In genomic region chr1:99766378-99766800, GRCh38 we compare ENCODE assay signal across 8 cellular contexts. TPM values are rescaled to one million over a fixed set of nuclear protein-coding genes. Genes with fewer than 3 reads are reported as not detected.
DNase-seq lines count a peak whose midpoint lies in the region; ATAC-seq, FAIRE-seq and TF ChIP-seq lines count a peak whose summit lies in the region.

A gene with protein sequence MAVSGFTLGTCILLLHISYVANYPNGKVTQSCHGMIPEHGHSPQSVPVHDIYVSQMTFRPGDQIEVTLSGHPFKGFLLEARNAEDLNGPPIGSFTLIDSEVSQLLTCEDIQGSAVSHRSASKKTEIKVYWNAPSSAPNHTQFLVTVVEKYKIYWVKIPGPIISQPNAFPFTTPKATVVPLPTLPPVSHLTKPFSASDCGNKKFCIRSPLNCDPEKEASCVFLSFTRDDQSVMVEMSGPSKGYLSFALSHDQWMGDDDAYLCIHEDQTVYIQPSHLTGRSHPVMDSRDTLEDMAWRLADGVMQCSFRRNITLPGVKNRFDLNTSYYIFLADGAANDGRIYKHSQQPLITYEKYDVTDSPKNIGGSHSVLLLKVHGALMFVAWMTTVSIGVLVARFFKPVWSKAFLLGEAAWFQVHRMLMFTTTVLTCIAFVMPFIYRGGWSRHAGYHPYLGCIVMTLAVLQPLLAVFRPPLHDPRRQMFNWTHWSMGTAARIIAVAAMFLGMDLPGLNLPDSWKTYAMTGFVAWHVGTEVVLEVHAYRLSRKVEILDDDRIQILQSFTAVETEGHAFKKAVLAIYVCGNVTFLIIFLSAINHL (minus strand): TSS chr1:99766635. CDS start chr1:99748768, 17,867 bp downstream.

- CTCF ChIA-PET in CD8-positive, alpha-beta T cell (lab: Charles Lee) = no interaction called here

- FAIRE-seq in endometrium (lab: Jason Lieb, UNC) = peak; percentile 70

- intact Hi-C loops in CD8-positive, alpha-beta T cell (cut with DNase I, micrococcal nuclease) = no loop called here
- intact Hi-C loops in testis (cut with DNase I; ENCODE audit: low total_unique reads) = no loop called here

- no peaks in the 10 kb centered on the region for H3K27me3 ChIP-seq in CD8-positive, alpha-beta T cell (ENCODE audit: insufficient read depth, low read length)
- no peaks in the 10 kb centered on the region for H3K27me3 ChIP-seq in testis

- no peaks in the 10 kb centered on the region for H3K9me3 ChIP-seq in CD8-positive, alpha-beta T cell (ENCODE audit: low read length)
- no peaks in the 10 kb centered on the region for H3K9me3 ChIP-seq in testis

- H3K4me1 Mint-ChIP-seq in CD8-positive, alpha-beta T cell (ENCODE audit: low read depth) = peaks cover 12% of the 10 kb centered on the region
- peaks cover 13% of the 10 kb centered on the region for H3K4me1 Mint-ChIP-seq in memory B cell

- H3K27me3 Mint-ChIP-seq in CD8-positive, alpha-beta T cell (ENCODE audit: low read depth) = peaks cover 4% of the 10 kb centered on the region
- H3K27me3 Mint-ChIP-seq in memory B cell = no peaks in the 10 kb centered on the region

- ATAC-seq in CD8-positive, alpha-beta T cell = peak; percentile 62
- peak; percentile 96 for ATAC-seq in GM18909 (IDR thresholded peaks at IDR 0.05; ENCODE audit: poor library complexity, unreplicated experiment)
- ATAC-seq in HG03095 (IDR thresholded peaks at IDR 0.05; ENCODE audit: unreplicated experiment) = peak; percentile 96
- ATAC-seq in memory B cell (ENCODE audit: low read depth) = peak; percentile 93

- H3K4me1 ChIP-seq in CD8-positive, alpha-beta T cell (ENCODE audit: insufficient read depth, low read length) = peaks cover 6% of the 10 kb centered on the region
- H3K4me1 ChIP-seq in testis = peaks cover 24% of the 10 kb centered on the region

- no peaks in the 10 kb centered on the region for H3K9me3 Mint-ChIP-seq in CD8-positive, alpha-beta T cell
- no peaks in the 10 kb centered on the region for H3K9me3 Mint-ChIP-seq in memory B cell

- peak in 6 of 7 experiments; percentile 2 to 60 (median 24) for DNase-seq in CD8-positive, alpha-beta T cell
- DNase-seq in NCI-H2171 (lab: John Stamatoyannopoulos, UW) (peak; percentile 44), memory B cell (ENCODE audit: low spot score in 2 of 2) (peak; percentile 18 to 34), testis (peak; percentile 77)

- H3K27ac Mint-ChIP-seq in CD8-positive, alpha-beta T cell = peak within 1 kb of the TSS; percentile 90
- peak within 1 kb of the TSS; percentile 96 for H3K27ac Mint-ChIP-seq in memory B cell

- peak within 1 kb of the TSS; percentile 53 for H3K27ac ChIP-seq in CD8-positive, alpha-beta T cell (ENCODE audit: low read depth, low read length)
- H3K27ac ChIP-seq in VCaP (peak within 1 kb of the TSS; percentile 87), testis (peak within 1 kb of the TSS; percentile 53 to 60)

- peak within 1 kb of the TSS; percentile 72 for H3K4me3 ChIP-seq in CD8-positive, alpha-beta T cell (ENCODE audit: low read depth, low read length)
- H3K4me3 ChIP-seq in testis = peak within 1 kb of the TSS; percentile 41 to 67

- H3K36me3 ChIP-seq in CD8-positive, alpha-beta T cell (ENCODE audit: insufficient read depth, low read length) = no peaks in the 10 kb centered on the region
- H3K36me3 ChIP-seq in testis (ENCODE audit: low read depth, missing control alignments) = no peaks in the 10 kb centered on the region

- WGBS in testis, 2 donors = 0 to 1% methylated on average over 10 of the region's 10 CpGs

- H3K36me3 Mint-ChIP-seq in CD8-positive, alpha-beta T cell = peaks cover 2% of the 10 kb centered on the region
- H3K36me3 Mint-ChIP-seq in memory B cell = no peaks in the 10 kb centered on the region

- TF ChIP-seq CTCF in CD8-positive, alpha-beta T cell (IDR thresholded peaks at IDR 0.05) = no peak
- no peak for TF ChIP-seq CTCF in VCaP (conservative IDR thresholded peaks at IDR 0.05)
- no peak for TF ChIP-seq CTCF in testis (IDR thresholded peaks at IDR 0.05)

- peak within 1 kb of the TSS; percentile 93 for H3K4me3 Mint-ChIP-seq in CD8-positive, alpha-beta T cell
- peak within 1 kb of the TSS; percentile 99 for H3K4me3 Mint-ChIP-seq in memory B cell

- POLR2A ChIA-PET in CD8-positive, alpha-beta T cell (lab: Charles Lee) = interaction anchor here (0.9 to 1.3 kb wide), 4 partner anchors 10 to 367 kb away, joined by 3 to 9 read pairs (median 4); partner anchors contain the start of genes SASS6 and TRMT13

- TF ChIP-seq POLR2A in testis (IDR thresholded peaks at IDR 0.05) = no peak

RNA-seq across cellular contexts. Expression of the gene that starts here (rescaled TPM):
- total RNA-seq in CD8-positive, alpha-beta T cell = under 1 TPM; 0.41 to 0.61 TPM
- total RNA-seq in testis = 1 to 10 TPM; 6.1 to 7.6 TPM
- 1.7 TPM for polyA plus RNA-seq in testis (ENCODE audit: insufficient read depth, low read depth, low replicate concordance)

Comparison
In these comparisons a context has a peak if more than half of its experiments do, and no peak if none do; other contexts are left out.
1. Peak in every context shown above with its lines: DNase-seq, ATAC-seq, H3K4me3 ChIP-seq and H3K27ac ChIP-seq.
2. RNA of the gene that starts here (total RNA-seq): 6.1 to 7.6 TPM in testis; 0.41 to 0.61 TPM in CD8-positive, alpha-beta T cell; every median in the first group is over 4 times any median in the second.
3. Peak in DNase-seq, ATAC-seq, H3K4me3 ChIP-seq and H3K27ac ChIP-seq in CD8-positive, alpha-beta T cell; RNA of the gene not detected or under 1 TPM.
4. DNase-seq: peak in every context shown above with its lines; median percentile 77 in testis; 44 in NCI-H2171; 26 in memory B cell; 24 in CD8-positive, alpha-beta T cell.